ENCODE assay signal across 8 cellular contexts in genomic region chr1:89632213-89633102, GRCh38. TPM values are rescaled to one million over a fixed set of nuclear protein-coding genes. Genes with fewer than 3 reads are reported as not detected.
A peak's percentile ranks its signal among the peaks of the same experiment; 100 is the strongest.
DNase-seq lines count a peak whose midpoint lies in the region; TF ChIP-seq lines count a peak whose summit lies in the region.

No MANE protein-coding gene starts in this region.

- H4K91ac ChIP-seq in H9 (ENCODE audit: insufficient read length, low read depth, low read length) (no peak overlapping the region), trophoblast cell (ENCODE audit: low read depth, low read length) (no peak overlapping the region)

- H3K27ac Mint-ChIP-seq in H9 (peak overlapping the region in 1 of 3 experiments; percentile 70; a peak in 2 of 7 replicates), type B pancreatic cell (peak overlapping the region; percentile 70)
- H3K27ac Mint-ChIP-seq in activated naive CD8-positive, alpha-beta T cell treated with anti-CD3 and anti-CD28 coated beads for 36 hours = peak overlapping the region; percentile 93

- no peak overlapping the region for H2BK20ac ChIP-seq in H9 (ENCODE audit: low read depth, low read length, poor library complexity, severe bottlenecking)

- H2BK5ac ChIP-seq in H9 (ENCODE audit: insufficient read length, low read length) (no peak overlapping the region), trophoblast cell (ENCODE audit: low read depth, low read length, poor library complexity) (no peak overlapping the region)

- H3K56ac ChIP-seq in H9 (ENCODE audit: insufficient read length, low read depth, low read length) = no peak overlapping the region

- no peak overlapping the region for H4K5ac ChIP-seq in H9 (ENCODE audit: insufficient read length, low read depth, low read length)

- H3T11ph ChIP-seq in H9 (ENCODE audit: low read length) = no peak overlapping the region

- H3K36me3 Mint-ChIP-seq in H9 (ENCODE audit: insufficient read depth in 1 of 3, low read depth in 3 of 3) (no peaks in the 10 kb centered on the region), type B pancreatic cell (no peaks in the 10 kb centered on the region)
- H3K36me3 Mint-ChIP-seq in activated naive CD8-positive, alpha-beta T cell treated with anti-CD3 and anti-CD28 coated beads for 36 hours = peaks cover 47% of the 10 kb centered on the region

- H3K27me3 Mint-ChIP-seq in H9 (ENCODE audit: low read depth) (peaks cover 41% of the 10 kb centered on the region), type B pancreatic cell (peaks cover 44% of the 10 kb centered on the region)
- H3K27me3 Mint-ChIP-seq in activated naive CD8-positive, alpha-beta T cell treated with anti-CD3 and anti-CD28 coated beads for 36 hours = no peaks in the 10 kb centered on the region

- TF ChIP-seq CTCF in H9 (conservative IDR thresholded peaks at IDR 0.05) (no peak; the same call in 1 of the 3 replicates), cardiac muscle cell (IDR thresholded peaks at IDR 0.05; ENCODE audit: low read depth, low read length) (no peak), type B pancreatic cell (conservative IDR thresholded peaks at IDR 0.05) (peak; percentile 64)

- WGBS in H9 (ENCODE audit: extremely low coverage, insufficient read length, low lambda C conversion rate) = no CpG with 5 or more reads among the region's 65 CpGs
- WGBS in trophoblast cell (ENCODE audit: extremely low coverage, insufficient coverage, insufficient read length) = no CpG with 5 or more reads among the region's 65 CpGs

- no peak overlapping the region for H3K23ac ChIP-seq in H9 (ENCODE audit: insufficient read length, low read depth, low read length)
- no peak overlapping the region for H3K23ac ChIP-seq in trophoblast cell (ENCODE audit: low read length)

- peaks cover 22% of the 10 kb centered on the region for H3K23me2 ChIP-seq in H9 (ENCODE audit: insufficient read length, low read depth, low read length, poor library complexity, severe bottlenecking)

- H3K4ac ChIP-seq in H9 (ENCODE audit: low read depth, low read length) = no peak overlapping the region
- H3K4ac ChIP-seq in trophoblast cell (ENCODE audit: low read depth, low read length) = no peak overlapping the region

- H3K79me2 ChIP-seq in H9 (ENCODE audit: insufficient read depth, low read length) (no peaks in the 10 kb centered on the region), trophoblast cell (ENCODE audit: control insufficient read depth, insufficient read depth, low read length, poor library complexity) (no peaks in the 10 kb centered on the region)

- no peak overlapping the region for H2BK15ac ChIP-seq in H9 (ENCODE audit: low read depth, low read length)

- H3K36me3 ChIP-seq in cardiac muscle cell = no peaks in the 10 kb centered on the region
- H3K36me3 ChIP-seq in trophoblast cell (ENCODE audit: control insufficient read depth in 1 of 2, insufficient read depth in 2 of 2, low read length in 2 of 2) = no peaks in the 10 kb centered on the region

- H3K4me3 Mint-ChIP-seq in H9 (peak overlapping the region; percentile 83 to 93), type B pancreatic cell (peak overlapping the region; percentile 95)
- peak overlapping the region; percentile 93 for H3K4me3 Mint-ChIP-seq in activated naive CD8-positive, alpha-beta T cell treated with anti-CD3 and anti-CD28 coated beads for 36 hours

- no peak overlapping the region for H4K8ac ChIP-seq in H9 (replicated peaks; ENCODE audit: insufficient read length, low read depth, low read length)
- H4K8ac ChIP-seq in trophoblast cell (ENCODE audit: low read depth, low read length) = peak overlapping the region; percentile 12

- DNase-seq in GM04504 (ENCODE audit: low read depth) (peak; percentile 44), H9 (peak; percentile 71), LoVo (ENCODE audit: low spot score) (peak; percentile 74), SKM-1 treated with dmso at 0.1 percent for 144 hours (lab: John Stamatoyannopoulos, UW; ENCODE audit: unreplicated experiment) (peak; percentile 78), cardiac muscle cell (ENCODE audit: low read depth in 1 of 2, low spot score in 1 of 2) (peak; percentile 87 to 92), trophoblast cell (peak; percentile 59 to 81), type B pancreatic cell (ENCODE audit: extremely low spot score, unreplicated experiment) (peak; percentile 87)
- peak; percentile 93 for DNase-seq in activated naive CD8-positive, alpha-beta T cell treated with anti-CD3 and anti-CD28 coated beads for 36 hours

- no peak overlapping the region for H3K14ac ChIP-seq in H9 (ENCODE audit: insufficient read depth, low read length)
- H3K14ac ChIP-seq in trophoblast cell (ENCODE audit: low read length) = no peak overlapping the region

- H3K18ac ChIP-seq in H9 (ENCODE audit: insufficient read length, low read depth, low read length) (no peak overlapping the region), trophoblast cell (ENCODE audit: low read length) (no peak overlapping the region)

- no peak overlapping the region for H3K9ac ChIP-seq in H9 (ENCODE audit: extremely low read depth, insufficient read length, low read length)
- no peak overlapping the region for H3K9ac ChIP-seq in trophoblast cell (ENCODE audit: low read length)

- H3K4me3 ChIP-seq in cardiac muscle cell (peak overlapping the region; percentile 65), trophoblast cell (ENCODE audit: low read depth, low read length) (peak overlapping the region; percentile 90)

- H3K4me1 ChIP-seq in H9 (ENCODE audit: insufficient read depth, low read length) (no peaks in the 10 kb centered on the region), cardiac muscle cell (ENCODE audit: low read depth) (peaks cover 10% of the 10 kb centered on the region), trophoblast cell (ENCODE audit: control insufficient read depth in 1 of 2, insufficient read depth in 2 of 2, low read length in 2 of 2) (peaks cover 6 to 9% of the 10 kb centered on the region in 2 experiments)

- H3K27ac ChIP-seq in H9 (ENCODE audit: insufficient read length, low read depth, low read length) (no peak overlapping the region), cardiac muscle cell (peak overlapping the region; percentile 85), trophoblast cell (ENCODE audit: low read depth, low read length) (no peak overlapping the region)

- H3K9me3 ChIP-seq in H9 (ENCODE audit: control insufficient read depth, low read depth, low read length) (no peaks in the 10 kb centered on the region), cardiac muscle cell (ENCODE audit: low read depth) (no peaks in the 10 kb centered on the region), trophoblast cell (ENCODE audit: insufficient read depth, low read depth, low read length) (no peaks in the 10 kb centered on the region)

- H2BK120ac ChIP-seq in H9 (ENCODE audit: low read depth, low read length, poor library complexity, severe bottlenecking) (no peak overlapping the region), trophoblast cell (ENCODE audit: insufficient read depth, low read length, poor library complexity) (no peak overlapping the region)

- H3K79me1 ChIP-seq in H9 (ENCODE audit: insufficient read depth, low read depth, low read length, poor library complexity, severe bottlenecking) = no peaks in the 10 kb centered on the region
- H3K79me1 ChIP-seq in trophoblast cell (ENCODE audit: low read length) = no peaks in the 10 kb centered on the region

- H2AFZ ChIP-seq in H9 (ENCODE audit: low read length) (no peak overlapping the region), trophoblast cell (ENCODE audit: insufficient read depth, low read length, poor library complexity) (peak overlapping the region; percentile 55)

- H4K20me1 ChIP-seq in H9 (ENCODE audit: control insufficient read depth, insufficient read depth, insufficient read length) = no peaks in the 10 kb centered on the region

- H4K12ac ChIP-seq in trophoblast cell (ENCODE audit: low read depth, low read length) = no peak overlapping the region

- H3K4me1 Mint-ChIP-seq in H9 = peaks cover 20 to 24% of the 10 kb centered on the region in 2 experiments
- H3K4me1 Mint-ChIP-seq in activated naive CD8-positive, alpha-beta T cell treated with anti-CD3 and anti-CD28 coated beads for 36 hours = peaks cover 67% of the 10 kb centered on the region
- peaks cover 17% of the 10 kb centered on the region for H3K4me1 Mint-ChIP-seq in type B pancreatic cell (ENCODE audit: unreplicated experiment)

- no peaks in the 10 kb centered on the region for H3K9me3 Mint-ChIP-seq in H9
- H3K9me3 Mint-ChIP-seq in activated naive CD8-positive, alpha-beta T cell treated with anti-CD3 and anti-CD28 coated beads for 36 hours = no peaks in the 10 kb centered on the region
- no peaks in the 10 kb centered on the region for H3K9me3 Mint-ChIP-seq in type B pancreatic cell

- H3K27me3 ChIP-seq in H9 (ENCODE audit: insufficient read depth, low read length) = peaks cover 5% of the 10 kb centered on the region; the same call in 1 of the 2 replicates
- peaks cover 13% of the 10 kb centered on the region for H3K27me3 ChIP-seq in cardiac muscle cell
- peaks cover 11% of the 10 kb centered on the region for H3K27me3 ChIP-seq in trophoblast cell (ENCODE audit: insufficient read depth, low read length)

- H2AK5ac ChIP-seq in H9 (ENCODE audit: insufficient read length, low read length) = no peak overlapping the region
- no peak overlapping the region for H2AK5ac ChIP-seq in trophoblast cell (ENCODE audit: low read length)

- no peak overlapping the region for H2BK12ac ChIP-seq in H9 (ENCODE audit: insufficient read length, low read depth, low read length)
- H2BK12ac ChIP-seq in trophoblast cell (ENCODE audit: low read length) = no peak overlapping the region

- H3K4me2 ChIP-seq in H9 (ENCODE audit: insufficient read depth, insufficient read length, low read length) (peak overlapping the region; percentile 82), trophoblast cell (ENCODE audit: low read length) (peak overlapping the region; percentile 92)

RNA-seq across cellular contexts. Expression of gene LRRC8C, which starts 0.5 kb away (rescaled TPM):
- total RNA-seq in H9 (2021) = 1.8 and 1.9 TPM in 2 replicates
- 10 to 100 TPM; 31.7 to 32.3 TPM for total RNA-seq in activated naive CD8-positive, alpha-beta T cell treated with anti-CD3 and anti-CD28 coated beads for 36 hours
- total RNA-seq in cardiac muscle cell = 3.4 and 4.3 TPM in 2 replicates
- polyA plus RNA-seq in cardiac muscle cell = 2.3 and 6.5 TPM in 2 replicates
- 0.78 and 0.90 TPM in 2 replicates for polyA plus RNA-seq in trophoblast cell (2013)
- 1.00 and 5.2 TPM in 2 replicates for total RNA-seq in type B pancreatic cell (ENCODE audit: low replicate concordance)
